In genomic region chr19:3557461-3558248, GRCh38 we compare ENCODE assay signal across 8 cellular contexts. TPM values are rescaled to one million over a fixed set of nuclear protein-coding genes. Genes with fewer than 3 reads are reported as not detected.
DNase-seq lines count a peak whose midpoint lies in the region; ATAC-seq and TF ChIP-seq lines count a peak whose summit lies in the region.

MFSD12 (minus strand) TSS chr19:3557586; CDS start chr19:3557403, 183 bp downstream.

- H3K4me3 Mint-ChIP-seq in T-helper 17 cell = peak within 1 kb of the TSS; percentile 98

- TF ChIP-seq CTCF in right atrium auricular region (IDR thresholded peaks at IDR 0.05) (no peak), uterus (IDR thresholded peaks at IDR 0.05) (peak in 2 of 4 experiments; percentile 23 to 35)

- H3K27me3 Mint-ChIP-seq in T-helper 17 cell = no peaks in the 10 kb centered on the region

- DNase-seq in NCI-H1694 (lab: John Stamatoyannopoulos, UW) = peak; percentile 60
- peak; percentile 90 to 92 (median 91) for DNase-seq in T-helper 17 cell
- peak; percentile 48 to 97 (median 86) for DNase-seq in amygdala (lab: John Stamatoyannopoulos, UW)
- peak; percentile 93 for DNase-seq in right atrium auricular region (ENCODE audit: low spot score)
- DNase-seq in putamen (ENCODE audit: low spot score) = peak; percentile 92
- DNase-seq in uterus = peak; percentile 91 to 95

- no peaks in the 10 kb centered on the region for H3K36me3 Mint-ChIP-seq in T-helper 17 cell (ENCODE audit: low read depth)

- H3K4me1 ChIP-seq in right atrium auricular region (peaks cover 0 to 41% of the 10 kb centered on the region in 2 donors), uterus (peaks cover 0 to 14% of the 10 kb centered on the region in 2 donors)

- peaks cover 29% of the 10 kb centered on the region for H3K4me1 Mint-ChIP-seq in T-helper 17 cell

- ATAC-seq in GM18499 (IDR thresholded peaks at IDR 0.05; ENCODE audit: insufficient read depth, unreplicated experiment) (peak; percentile 52), HG02885 (IDR thresholded peaks at IDR 0.05; ENCODE audit: poor library complexity, unreplicated experiment) (peak; percentile 87), T-helper 17 cell (peak; percentile 90)

- H3K4me3 ChIP-seq in right atrium auricular region = peak within 1 kb of the TSS; percentile 76 to 96
- H3K4me3 ChIP-seq in uterus = peak within 1 kb of the TSS; percentile 54 to 72

- intact Hi-C loops in uterus (cut with DNase I; ENCODE audit: low total_unique reads) = loop anchor here (10.0 kb wide), 1 partner anchor 57 kb away; no protein-coding TSS in a partner anchor

- H3K36me3 ChIP-seq in right atrium auricular region = no peaks in the 10 kb centered on the region
- H3K36me3 ChIP-seq in uterus = no peaks in the 10 kb centered on the region

- H3K27ac Mint-ChIP-seq in T-helper 17 cell = peak within 1 kb of the TSS; percentile 96

- H3K9me3 ChIP-seq in T-helper 17 cell (ENCODE audit: control insufficient read depth, low read length, poor library complexity, severe bottlenecking) = no peaks in the 10 kb centered on the region
- H3K9me3 ChIP-seq in right atrium auricular region = no peaks in the 10 kb centered on the region
- no peaks in the 10 kb centered on the region for H3K9me3 ChIP-seq in uterus

- peak; percentile 78 to 81 for TF ChIP-seq POLR2A in uterus (IDR thresholded peaks at IDR 0.05)

- peak within 1 kb of the TSS; percentile 82 to 84 for H3K27ac ChIP-seq in right atrium auricular region
- H3K27ac ChIP-seq in uterus = peak within 1 kb of the TSS; percentile 65 to 73

- H3K27me3 ChIP-seq in right atrium auricular region (no peaks in the 10 kb centered on the region), uterus (no peaks in the 10 kb centered on the region)

RNA-seq across cellular contexts. Expression of gene MFSD12, which starts in this region (rescaled TPM):
- total RNA-seq in T-helper 17 cell (10 to 100 TPM; 58.1 to 62.0 TPM), right atrium auricular region (10 to 100 TPM; 15.8 to 35.4 TPM), uterus (10 to 100 TPM in 3 of 4 donors, under 1 TPM in 1; 0.59 to 44.9 (median 38.9) TPM)

Comparison
In these comparisons a context has a peak if more than half of its experiments do, and no peak if none do; other contexts are left out.
1. Peak in every context shown above with its lines: DNase-seq, ATAC-seq, H3K4me3 ChIP-seq and H3K27ac ChIP-seq.